ENCODE assay signal across 10 cellular contexts in the genomic region with DNA sequence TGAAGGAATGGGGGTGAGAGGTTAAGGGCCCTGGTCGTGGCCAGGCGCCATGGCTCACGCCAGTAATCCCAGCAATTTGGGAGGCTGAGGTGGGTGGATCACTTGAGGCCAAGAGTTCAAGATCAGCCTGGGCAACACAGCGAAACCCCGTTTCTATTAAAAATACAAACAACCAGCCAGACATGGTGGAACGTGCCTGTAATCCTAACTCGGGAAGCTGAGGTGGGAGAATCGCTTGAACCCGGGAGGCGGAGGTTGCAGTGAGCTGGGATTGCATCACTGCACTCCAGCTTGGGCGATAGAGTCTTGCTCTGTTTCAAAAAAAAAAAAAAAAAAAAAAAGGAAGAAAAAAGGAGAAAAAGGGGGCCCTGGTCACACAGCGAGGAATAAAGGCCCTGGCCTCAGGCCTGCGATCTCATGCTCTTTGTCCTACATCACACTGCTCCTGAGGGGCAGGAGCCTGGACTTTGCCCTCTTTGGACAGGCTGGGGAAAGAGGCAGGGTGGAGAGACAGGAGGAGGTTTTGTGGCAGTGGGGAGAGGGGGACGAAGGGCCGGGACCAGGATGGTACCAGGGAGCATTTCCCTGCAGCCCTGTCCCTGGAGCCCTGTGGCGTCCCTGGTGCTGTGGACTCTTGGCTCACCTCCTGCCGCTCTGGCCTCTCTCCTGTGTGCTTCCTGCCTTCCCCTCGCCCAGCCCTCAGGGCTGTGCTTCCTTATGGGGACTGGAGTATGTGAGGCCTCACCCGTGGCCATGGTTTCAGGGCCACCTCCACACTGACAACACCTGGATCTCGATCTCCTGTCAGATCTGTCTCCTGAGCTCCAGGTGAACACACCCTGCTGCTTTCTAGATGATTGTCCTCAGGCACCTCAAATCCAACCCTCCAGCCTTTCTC. TPM values are rescaled to one million over a fixed set of nuclear protein-coding genes. Genes with fewer than 3 reads are reported as not detected.
A peak's percentile ranks its signal among the peaks of the same experiment; 100 is the strongest.
DNase-seq lines count a peak whose midpoint lies in the region; ATAC-seq, FAIRE-seq and TF ChIP-seq lines count a peak whose summit lies in the region.
"Had no signal": no experiment of that assay in that cellular context is flagged by ENCODE, and none has a peak within 500 bp of the region (broad histone marks: within the 10 kb centered on the region; RNA-seq: fewer than 3 reads in every experiment).

No MANE protein-coding gene starts in this region.

- POLR2A ChIA-PET in HCT116 (lab: Charles Lee), result no interaction called here

- H3K27ac ChIP-seq in HCT116 (ENCODE audit: low read depth, low read length) (no peak overlapping the region; the same call in 1 of the 2 replicates), sigmoid colon (peak overlapping the region; percentile 39 to 49 (median 45))

- TF ChIP-seq POLR2A in HCT116 (IDR thresholded peaks at IDR 0.05; ENCODE audit: borderline replicate concordance, extremely low read depth, insufficient read depth, insufficient read length) (no peak), sigmoid colon (IDR thresholded peaks at IDR 0.05) (no peak)

- no peaks in the 10 kb centered on the region for H3K36me3 Mint-ChIP-seq in T-helper 17 cell (ENCODE audit: low read depth)

- TF ChIP-seq CTCF in HCT116 (IDR thresholded peaks at IDR 0.05 in 2 of 3, conservative IDR thresholded peaks at IDR 0.05 in 1 of 3; ENCODE audit: borderline replicate concordance in 1 of 3, insufficient read depth in 1 of 3, low read depth in 2 of 3, low read length in 2 of 3) (no peak), sigmoid colon (IDR thresholded peaks at IDR 0.05) (no peak)

- DNase-seq in HCT116 (ENCODE audit: low read depth, low spot score) (no peak), T-helper 17 cell (no peak), sigmoid colon (no peak), GM19239 (ENCODE audit: insufficient read length, low spot score) (no peak), NCI-H1694 treated with DMSO at 0.1 percent for 48 hours (lab: John Stamatoyannopoulos, UW) (no peak)
- DNase-seq: activated T-cell treated with anti-CD3 and anti-CD28 coated beads for 4 hours had no signal

- CTCF ChIA-PET in HCT116 (lab: Charles Lee), result interaction anchor here (1.9 kb wide), 1 partner anchor 14 kb away, joined by 7 read pairs; no protein-coding TSS in a partner anchor

- intact Hi-C loops in HCT116 (cut with micrococcal nuclease), result no loop called here
- intact Hi-C loops in sigmoid colon (cut with DNase I), result no loop called here

- no peak for TF ChIP-seq EP300 in sigmoid colon (IDR thresholded peaks at IDR 0.05)

- H3K36me3 ChIP-seq in HCT116 (ENCODE audit: control insufficient read depth in 1 of 2, insufficient read depth in 2 of 2, low read length in 2 of 2) (no peaks in the 10 kb centered on the region), iPS-15b (ENCODE audit: control insufficient read depth, insufficient read depth, low read length) (no peaks in the 10 kb centered on the region), sigmoid colon (no peaks in the 10 kb centered on the region)

- peak overlapping the region; percentile 34 for H3K27ac Mint-ChIP-seq in T-helper 17 cell

- H4K20me1 ChIP-seq in HCT116 (ENCODE audit: insufficient read depth), result no peaks in the 10 kb centered on the region

- H3K4me1 Mint-ChIP-seq in T-helper 17 cell, result peaks cover 9% of the 10 kb centered on the region

- FAIRE-seq in GM19239 (lab: Jason Lieb, UNC), result no peak
- FAIRE-seq: GM18507 had no signal

- H2AFZ ChIP-seq in HCT116 (ENCODE audit: low read depth, low read length, poor library complexity, severe bottlenecking), result no peak overlapping the region

- TF ChIP-seq RAD21 in HCT116 (IDR thresholded peaks at IDR 0.05; ENCODE audit: low read depth), result no peak

- H3K4me1 ChIP-seq in HCT116 (ENCODE audit: control insufficient read depth in 1 of 2, insufficient read depth in 2 of 2, low read length in 2 of 2), result peaks cover 7 to 21% of the 10 kb centered on the region in 2 experiments
- no peaks in the 10 kb centered on the region for H3K4me1 ChIP-seq in iPS-15b (ENCODE audit: control insufficient read depth, insufficient read depth, low read length)
- no peaks in the 10 kb centered on the region for H3K4me1 ChIP-seq in sigmoid colon

- H3K27me3 ChIP-seq in HCT116 (ENCODE audit: insufficient read depth, low read length), result no peaks in the 10 kb centered on the region
- H3K27me3 ChIP-seq in iPS-15b (ENCODE audit: control insufficient read depth, insufficient read depth, low read length), result no peaks in the 10 kb centered on the region
- H3K27me3 ChIP-seq in sigmoid colon, result no peaks in the 10 kb centered on the region

- H3K79me2 ChIP-seq in HCT116 (ENCODE audit: insufficient read depth, low read length), result no peaks in the 10 kb centered on the region

- H3K9ac ChIP-seq in HCT116 (ENCODE audit: low read length), result no peak overlapping the region
- H3K9ac ChIP-seq in iPS-15b (ENCODE audit: low read depth, low read length), result peak overlapping the region; percentile 3

- no peaks in the 10 kb centered on the region for H3K9me2 ChIP-seq in HCT116 (ENCODE audit: insufficient read depth)

- ATAC-seq in HCT116, result peak; percentile 47; the same call in 1 of the 2 replicates
- ATAC-seq in T-helper 17 cell, result no peak
- no peak for ATAC-seq in GM21367 (IDR thresholded peaks at IDR 0.05; ENCODE audit: unreplicated experiment)
- ATAC-seq in GM18520 (IDR thresholded peaks at IDR 0.05; ENCODE audit: unreplicated experiment), result no peak

- no peak overlapping the region for H3K4me3 Mint-ChIP-seq in T-helper 17 cell

- H3K9me3 ChIP-seq in HCT116 (ENCODE audit: control insufficient read depth in 1 of 2, insufficient read depth in 1 of 2, low read depth in 1 of 2, low read length in 2 of 2), result no peaks in the 10 kb centered on the region
- no peaks in the 10 kb centered on the region for H3K9me3 ChIP-seq in T-helper 17 cell (ENCODE audit: control insufficient read depth, low read length, poor library complexity, severe bottlenecking)
- H3K9me3 ChIP-seq in iPS-15b (ENCODE audit: control insufficient read depth, insufficient read depth, low read length), result no peaks in the 10 kb centered on the region
- H3K9me3 ChIP-seq in sigmoid colon, result no peaks in the 10 kb centered on the region

- H3K4me3 ChIP-seq in HCT116 (replicated peaks in 1 of 2; ENCODE audit: low read depth in 1 of 2, low read length in 2 of 2) (no peak overlapping the region), iPS-15b (ENCODE audit: low read depth, low read length) (no peak overlapping the region), sigmoid colon (no peak overlapping the region)

- BruUV-seq in HCT116 (replicated peaks; lab: Mats Ljungman, UMichigan), result no TSS peak

- RAD21 ChIA-PET in HCT116 (lab: Charles Lee; ENCODE audit: low non-redundant PET in 1 of 2, low total read pairs in 2 of 2, uncharacterized antibody in 2 of 2, unreplicated experiment in 2 of 2), result interaction anchor here in 1 of 2 experiments (0.6 to 1.5 kb wide), 3 partner anchors 8 to 85 kb away, joined by 3 to 4 read pairs (median 4); no protein-coding TSS in a partner anchor

- H3K4me2 ChIP-seq in HCT116 (ENCODE audit: low read length), result peak overlapping the region; percentile 3; the same call in 1 of the 2 replicates

- 32 to 65% methylated on average over 20 of the region's 20 CpGs for WGBS in sigmoid colon, 2 donors

- no peaks in the 10 kb centered on the region for H3K27me3 Mint-ChIP-seq in T-helper 17 cell

TF ChIP-seq in HCT116, 20 proteins besides CTCF, POLR2A, EP300 and RAD21 (continues in another document):
- TF ChIP-seq FOSL1 (IDR thresholded peaks at IDR 0.05; ENCODE audit: low read depth) (no peak), TCF7L2 (IDR thresholded peaks at IDR 0.05; ENCODE audit: borderline replicate concordance, extremely low read depth, insufficient read depth, insufficient read length) (no peak), EZH2phosphoT487 (IDR thresholded peaks at IDR 0.05; ENCODE audit: borderline replicate concordance) (no peak), JUND (IDR thresholded peaks at IDR 0.05) (no peak), ZNF274 (IDR thresholded peaks at IDR 0.05; ENCODE audit: low read depth, low read length) (no peak), YY1 (IDR thresholded peaks at IDR 0.05; ENCODE audit: extremely low read depth, insufficient replicate concordance, low read depth, low read length) (no peak), EZH2 (IDR thresholded peaks at IDR 0.05) (no peak), SIN3A (IDR thresholded peaks at IDR 0.05; ENCODE audit: low read depth) (no peak), EGR1 (IDR thresholded peaks at IDR 0.05; ENCODE audit: low read depth) (no peak), ZFX (IDR thresholded peaks at IDR 0.05) (no peak)
- TF ChIP-seq, protein P1, sequence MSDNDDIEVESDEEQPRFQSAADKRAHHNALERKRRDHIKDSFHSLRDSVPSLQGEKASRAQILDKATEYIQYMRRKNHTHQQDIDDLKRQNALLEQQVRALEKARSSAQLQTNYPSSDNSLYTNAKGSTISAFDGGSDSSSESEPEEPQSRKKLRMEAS (IDR thresholded peaks at IDR 0.05), result no peak

RNA-seq across cellular contexts. Expression of a gene that starts 19.7 kb away (rescaled TPM):
- 38.7 TPM for total RNA-seq in HCT116 (2021; ENCODE audit: unreplicated experiment)
- 31.1 and 33.4 TPM in 2 replicates for polyA plus RNA-seq in HCT116 (2012)
- total RNA-seq in T-helper 17 cell, result 10 to 100 TPM; 13.7 to 15.1 TPM
- total RNA-seq in sigmoid colon, result 10 to 100 TPM in 3 of 4 donors, 1 to 10 TPM in 1; 8.7 to 19.6 (median 14.7) TPM
- 10 to 100 TPM in 2 of 3 donors, 1 to 10 TPM in 1; 5.4 to 20.1 (median 12.0) TPM for polyA plus RNA-seq in sigmoid colon

RNA-seq across cellular contexts. Expression of a gene that starts 38.0 kb away (rescaled TPM):
- total RNA-seq in HCT116 (2021; ENCODE audit: unreplicated experiment), result 35.2 TPM
- polyA plus RNA-seq in HCT116 (2012), result 50.2 and 52.7 TPM in 2 replicates
- 10 to 100 TPM; 27.0 to 35.0 TPM for total RNA-seq in T-helper 17 cell
- total RNA-seq in sigmoid colon, result 10 to 100 TPM; 18.1 to 40.7 (median 26.2) TPM
- 10 to 100 TPM; 15.0 to 33.5 (median 19.0) TPM for polyA plus RNA-seq in sigmoid colon

RNA-seq across cellular contexts. Expression of a gene that starts 47.3 kb away (rescaled TPM):
- total RNA-seq in HCT116 (2021; ENCODE audit: unreplicated experiment) (104 TPM), T-helper 17 cell (10 to 100 TPM; 33.9 to 35.6 TPM), sigmoid colon (10 to 100 TPM; 26.6 to 51.5 (median 39.2) TPM)
- 65.0 and 86.9 TPM in 2 replicates for polyA plus RNA-seq in HCT116 (2012)
- polyA plus RNA-seq in sigmoid colon, result 10 to 100 TPM; 73.3 to 96.4 (median 73.4) TPM

RNA-seq across cellular contexts. Expression of a gene that starts 47.6 kb away (rescaled TPM):
- 58.3 TPM for total RNA-seq in HCT116 (2021; ENCODE audit: unreplicated experiment)
- polyA plus RNA-seq in HCT116 (2012), result 44.4 and 49.7 TPM in 2 replicates
- 10 to 100 TPM; 85.4 to 89.1 TPM for total RNA-seq in T-helper 17 cell
- total RNA-seq in sigmoid colon, result 10 to 100 TPM; 16.0 to 22.1 (median 17.9) TPM
- polyA plus RNA-seq in sigmoid colon, result 10 to 100 TPM; 10.2 to 35.8 (median 12.0) TPM
